Comparison of ENCODE assay signal across 1 cellular context in genomic region chr17:51258756-51259573, GRCh38.
TF ChIP-seq lines count a peak whose summit lies in the region.

No MANE protein-coding gene starts in this region.

TF ChIP-seq in IMR-90, 13 proteins besides CTCF, POLR2A, EP300 and RAD21:
- no peak for TF ChIP-seq CHD1 (IDR thresholded peaks at IDR 0.05; ENCODE audit: low read depth, low read length)
- no peak for TF ChIP-seq RFX5 (IDR thresholded peaks at IDR 0.05; ENCODE audit: low read depth, low read length)
- TF ChIP-seq BHLHE40 (IDR thresholded peaks at IDR 0.05; ENCODE audit: low read depth, low read length), result peak; percentile 93
- TF ChIP-seq, protein P1, sequence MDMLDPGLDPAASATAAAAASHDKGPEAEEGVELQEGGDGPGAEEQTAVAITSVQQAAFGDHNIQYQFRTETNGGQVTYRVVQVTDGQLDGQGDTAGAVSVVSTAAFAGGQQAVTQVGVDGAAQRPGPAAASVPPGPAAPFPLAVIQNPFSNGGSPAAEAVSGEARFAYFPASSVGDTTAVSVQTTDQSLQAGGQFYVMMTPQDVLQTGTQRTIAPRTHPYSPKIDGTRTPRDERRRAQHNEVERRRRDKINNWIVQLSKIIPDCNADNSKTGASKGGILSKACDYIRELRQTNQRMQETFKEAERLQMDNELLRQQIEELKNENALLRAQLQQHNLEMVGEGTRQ (IDR thresholded peaks at IDR 0.05; ENCODE audit: low read depth, low read length), result peak; percentile 50
- TF ChIP-seq MXI1 (IDR thresholded peaks at IDR 0.05; ENCODE audit: borderline replicate concordance, low read depth, low read length), result peak; percentile 99
